In genomic region chr7:111772716-111773115, GRCh38 we compare ENCODE assay signal across 3 cellular contexts.
"Had no signal": no experiment of that assay in that cellular context is flagged by ENCODE, and none has a peak within 500 bp of the region (broad histone marks: within the 10 kb centered on the region; RNA-seq: fewer than 3 reads in every experiment).

No MANE protein-coding gene starts in this region.

- DNase-seq: GDM1, GF-D8 had no signal

- ATAC-seq: GM12878 had no signal
